In genomic region chr11:68841718-68842426, GRCh38 we compare ENCODE assay signal across 8 cellular contexts. TPM values are rescaled to one million over a fixed set of nuclear protein-coding genes. Genes with fewer than 3 reads are reported as not detected.
DNase-seq lines count a peak whose midpoint lies in the region; ATAC-seq, FAIRE-seq and TF ChIP-seq lines count a peak whose summit lies in the region.

TSS of gene CPT1A (minus strand) at chr11:68841916. CDS start at chr11:68815474, 26,442 bp downstream.

- peak within 1 kb of the TSS; percentile 71 to 86 (median 85) for H3K4me3 ChIP-seq in keratinocyte (ENCODE audit: control insufficient read depth in 2 of 3, extremely low read depth in 1 of 3, insufficient read depth in 2 of 3, low read depth in 1 of 3, low read length in 3 of 3)

- H2AFZ ChIP-seq in keratinocyte (ENCODE audit: control insufficient read depth, low read length), result peak within 1 kb of the TSS; percentile 83

- peak; percentile 45 for DNase-seq in Ammon's horn (ENCODE audit: low spot score)
- DNase-seq in NCI-H1930 (lab: John Stamatoyannopoulos, UW), result peak; percentile 56 to 58
- peak; percentile 33 for DNase-seq in activated CD4-positive, CD25-positive, alpha-beta regulatory T cell treated with anti-CD3 and anti-CD28 coated beads, Interleukin-2, amount 50 U/mL, for 16 hours (ENCODE audit: low read depth, low spot score)
- DNase-seq in cerebellum (ENCODE audit: low spot score), result peak; percentile 41
- DNase-seq in keratinocyte (ENCODE audit: low read depth, low spot score), result no peak
- DNase-seq in stimulated activated CD4-positive, alpha-beta T cell treated with anti-CD3 and anti-CD28 coated beads, Interleukin-15, amount 100 ng/mL, for 24 hours, result peak; percentile 81

- no peaks in the 10 kb centered on the region for H3K9me3 ChIP-seq in keratinocyte (ENCODE audit: control insufficient read depth, low read depth, low read length)

- H3K79me2 ChIP-seq in keratinocyte (ENCODE audit: control insufficient read depth, insufficient read depth, low read length), result peaks cover 11% of the 10 kb centered on the region

- peaks cover 8% of the 10 kb centered on the region for H3K27me3 ChIP-seq in keratinocyte (ENCODE audit: control insufficient read depth, extremely low read depth, insufficient read depth, low read length)

- TF ChIP-seq CTCF in keratinocyte (optimal IDR thresholded peaks at IDR 0.05 in 1 of 3, IDR thresholded peaks at IDR 0.05 in 1 of 3, conservative IDR thresholded peaks at IDR 0.05 in 1 of 3; ENCODE audit: extremely low read depth in 1 of 3, insufficient read depth in 2 of 3, low read length in 3 of 3), result no peak

- no peaks in the 10 kb centered on the region for H3K36me3 ChIP-seq in keratinocyte (ENCODE audit: control insufficient read depth in 2 of 2, extremely low read depth in 1 of 2, insufficient read depth in 2 of 2, low read length in 2 of 2)

- H3K27ac ChIP-seq in keratinocyte (ENCODE audit: control insufficient read depth, insufficient read depth, low read length), result peak within 1 kb of the TSS; percentile 31

- peak within 1 kb of the TSS; percentile 71 for H3K9ac ChIP-seq in keratinocyte (ENCODE audit: control insufficient read depth, extremely low read depth, insufficient read depth, low read length)

- ATAC-seq in GM21526 (IDR thresholded peaks at IDR 0.05; ENCODE audit: low FRiP score, unreplicated experiment), result peak; percentile 33
- no peak for ATAC-seq in GM18502 (IDR thresholded peaks at IDR 0.05; ENCODE audit: poor library complexity, unreplicated experiment)

- peaks cover 35% of the 10 kb centered on the region for H3K4me1 ChIP-seq in keratinocyte (ENCODE audit: control insufficient read depth, extremely low read depth, insufficient read depth, low read length)

- FAIRE-seq in keratinocyte (lab: Jason Lieb, UNC), result no peak

- no peaks in the 10 kb centered on the region for H3K9me1 ChIP-seq in keratinocyte (ENCODE audit: control insufficient read depth, extremely low read depth, insufficient read depth, low read length)

- dilution Hi-C loops in keratinocyte (cut with MboI; ENCODE audit: extremely low pct_ligation_motif_present, low sequenced_read_pairs), result no loop called here

- no peaks in the 10 kb centered on the region for H4K20me1 ChIP-seq in keratinocyte (ENCODE audit: control insufficient read depth, extremely low read depth, insufficient read depth, low read length)

- peak within 1 kb of the TSS; percentile 94 for H3K4me2 ChIP-seq in keratinocyte (ENCODE audit: control insufficient read depth, extremely low read depth, insufficient read depth, low read depth, low read length)

RNA-seq across cellular contexts. Expression of gene CPT1A, which starts in this region (rescaled TPM):
- 10.2 TPM for total RNA-seq in cerebellum
- 12.0 to 25.5 TPM (median 12.9 TPM) in 3 replicates for polyA plus RNA-seq in keratinocyte
- polyA plus RNA-seq in keratinocyte (2011; ENCODE audit: low read depth), result 17.0 TPM
- polyA plus RNA-seq in keratinocyte (2011; cell fraction: cytosol; rRNA removed), result 10.7 and 11.6 TPM in 2 replicates
- polyA plus RNA-seq in keratinocyte (2011; cell fraction: nucleus; rRNA removed), result 35.0 and 37.1 TPM in 2 replicates
- 13.3 and 25.6 TPM in 2 replicates for polyA plus RNA-seq in keratinocyte (2012; ENCODE audit: low replicate concordance)
- polyA minus RNA-seq in keratinocyte, result 36.9 to 65.1 TPM (median 42.2 TPM) in 3 replicates
- 33.8 TPM for polyA minus RNA-seq in keratinocyte (2011; cell fraction: cytosol; rRNA and poly(A)+ RNA removed)
- polyA minus RNA-seq in keratinocyte (2011; cell fraction: nucleus; rRNA and poly(A)+ RNA removed), result 70.4 and 95.8 TPM in 2 replicates
